Comparison of ENCODE assay signal across 2 cellular contexts in the genomic region with DNA sequence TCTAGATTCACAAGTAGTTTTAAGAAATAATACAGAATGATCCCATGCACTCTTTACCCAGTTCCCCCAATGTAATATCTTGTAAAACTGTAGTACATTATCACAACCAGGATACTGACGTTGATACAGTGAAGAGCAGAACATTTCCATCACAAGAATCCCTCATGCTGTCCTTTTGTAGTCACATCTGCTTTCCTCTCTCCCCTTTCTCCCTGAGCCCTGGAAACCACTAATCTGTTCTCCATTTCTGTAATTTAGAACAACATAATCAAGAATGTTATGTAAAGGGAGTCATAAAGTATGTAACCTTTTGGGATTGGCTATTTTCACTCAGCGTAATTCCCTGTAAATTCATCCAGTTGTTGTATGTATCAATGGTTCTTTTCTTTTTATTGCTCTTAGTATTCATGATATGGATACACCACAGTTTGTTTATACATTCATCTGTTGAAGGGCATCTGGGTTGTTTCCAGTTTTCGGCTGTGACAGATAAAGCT.
TF ChIP-seq lines count a peak whose summit lies in the region.

No MANE protein-coding gene starts in this region.

TF ChIP-seq in IMR-90, 13 proteins besides CTCF, POLR2A, EP300 and RAD21:
- TF ChIP-seq MXI1 (IDR thresholded peaks at IDR 0.05; ENCODE audit: borderline replicate concordance, low read depth, low read length) = no peak

TF ChIP-seq in H1, 55 proteins besides CTCF, POLR2A, EP300 and RAD21:
- TF ChIP-seq SIX5 (IDR thresholded peaks at IDR 0.05; ENCODE audit: low read depth, low read length) (no peak), RFX5 (IDR thresholded peaks at IDR 0.05; ENCODE audit: borderline replicate concordance, low read depth, low read length) (no peak), FOSL1 (IDR thresholded peaks at IDR 0.05; ENCODE audit: insufficient read depth, low read depth, low read length) (no peak), NANOG (IDR thresholded peaks at IDR 0.05; ENCODE audit: insufficient read depth, low read depth, low read length, poor library complexity, severe bottlenecking) (no peak), CTBP2 (IDR thresholded peaks at IDR 0.05; ENCODE audit: borderline replicate concordance, insufficient read depth, insufficient read length, low read length) (no peak), YY1 (IDR thresholded peaks at IDR 0.05; ENCODE audit: low read depth, low read length) (no peak), TAF1 (IDR thresholded peaks at IDR 0.05; ENCODE audit: low read depth, low read length) (no peak), SIN3A (conservative IDR thresholded peaks at IDR 0.05 in 1 of 2, IDR thresholded peaks at IDR 0.05 in 1 of 2; ENCODE audit: low read depth in 1 of 2, low read length in 2 of 2) (no peak), TEAD4 (IDR thresholded peaks at IDR 0.05; ENCODE audit: low read depth, low read length) (no peak), JUND (IDR thresholded peaks at IDR 0.05; ENCODE audit: low read length) (no peak), ASH2L (IDR thresholded peaks at IDR 0.05; ENCODE audit: low read length) (no peak)
